Comparison of ENCODE assay signal across 25 cellular contexts in genomic region chr17:28978016-28978415, GRCh38. TPM values are rescaled to one million over a fixed set of nuclear protein-coding genes. Genes with fewer than 3 reads are reported as not detected.
A peak's percentile ranks its signal among the peaks of the same experiment; 100 is the strongest.
DNase-seq lines count a peak whose midpoint lies in the region; TF ChIP-seq lines count a peak whose summit lies in the region.
"Had no signal": no experiment of that assay in that cellular context is flagged by ENCODE, and none has a peak within 500 bp of the region (broad histone marks: within the 10 kb centered on the region; RNA-seq: fewer than 3 reads in every experiment).

No MANE protein-coding gene starts in this region.

- intact Hi-C loops in esophagus squamous epithelium (cut with DNase I) = no loop called here

- no peaks in the 10 kb centered on the region for H3K79me2 ChIP-seq in Loucy (ENCODE audit: insufficient read depth, low read length)

- H3K4me1 ChIP-seq in BLaER1 (peaks cover 84% of the 10 kb centered on the region), Loucy (ENCODE audit: insufficient read depth, low read length, poor library complexity, severe bottlenecking) (peaks cover 29% of the 10 kb centered on the region), esophagus squamous epithelium (peaks cover 0 to 15% (median 0%) of the 10 kb centered on the region in 3 donors)

- H3F3A ChIP-seq in Loucy (ENCODE audit: low read depth) = peaks cover 9% of the 10 kb centered on the region; the same call in 1 of the 2 replicates

- TF ChIP-seq CTCF in Loucy (conservative IDR thresholded peaks at IDR 0.05; ENCODE audit: low read length) = no peak
- no peak for TF ChIP-seq CTCF in nephron progenitor cell (IDR thresholded peaks at IDR 0.05)
- no peak for TF ChIP-seq CTCF in foreskin fibroblast (IDR thresholded peaks at IDR 0.05; ENCODE audit: low read depth, low read length)
- TF ChIP-seq CTCF in esophagus squamous epithelium (IDR thresholded peaks at IDR 0.05) = no peak

- no peaks in the 10 kb centered on the region for H3K36me3 Mint-ChIP-seq in nephron progenitor cell (ENCODE audit: low read depth)
- H3K36me3 Mint-ChIP-seq: CD8-positive, alpha-beta T cell; IgD-negative memory B cell had no signal

- no peak overlapping the region for H2AFZ ChIP-seq in Loucy (ENCODE audit: low read length)

- H3K27me3 Mint-ChIP-seq in nephron progenitor cell (ENCODE audit: low read depth, poor library complexity) = peaks cover 44% of the 10 kb centered on the region

- WGBS in esophagus squamous epithelium, 2 donors = 69 to 89% methylated on average over 4 to 5 of the region's 5 CpGs

- H3K4me2 ChIP-seq in BLaER1 (peak overlapping the region; percentile 83), Loucy (ENCODE audit: low read depth, low read length, poor library complexity, severe bottlenecking) (no peak overlapping the region)
- H3K4me2 ChIP-seq: KMS-11 had no signal

- peaks cover 12% of the 10 kb centered on the region for H3K4me1 Mint-ChIP-seq in nephron progenitor cell

- H3K27me3 ChIP-seq in BLaER1 = no peaks in the 10 kb centered on the region
- no peaks in the 10 kb centered on the region for H3K27me3 ChIP-seq in Loucy (ENCODE audit: insufficient read depth, low read length, poor library complexity, severe bottlenecking)
- H3K27me3 ChIP-seq in esophagus squamous epithelium = peaks cover 0 to 25% (median 0%) of the 10 kb centered on the region in 4 donors
- H3K27me3 ChIP-seq: SJSA1 had no signal

- no peaks in the 10 kb centered on the region for H4K20me1 ChIP-seq in BLaER1
- no peaks in the 10 kb centered on the region for H4K20me1 ChIP-seq in Loucy (ENCODE audit: insufficient read depth, low read length, poor library complexity, severe bottlenecking)

- DNase-seq in cerebellar cortex (ENCODE audit: low spot score) (peak; percentile 85), nephron progenitor cell (no peak), foreskin fibroblast (no peak), NCI-H1417 treated with DMSO at 0.1 percent for 48 hours (lab: John Stamatoyannopoulos, UW) (no peak), esophagus squamous epithelium (lab: John Stamatoyannopoulos, UW) (no peak)
- DNase-seq: CD8-positive, alpha-beta T cell; DMS 273 treated with DMSO at 0.1 percent for 48 hours; DMS79 treated with DMSO at 0.1 percent for 48 hours; NCI-H1048; NCI-H1694 treated with DMSO at 0.1 percent for 48 hours; NCI-H2081; NCI-H2171 treated with DMSO at 0.1 percent for 48 hours; NCI-H345; NCI-H510A treated with DMSO at 0.1 percent for 48 hours; PC-3; Right ventricle myocardium superior; RPMI8226 had no signal

- H3K4me3 ChIP-seq in BLaER1 = no peak overlapping the region
- no peak overlapping the region for H3K4me3 ChIP-seq in Loucy (ENCODE audit: low read length, poor library complexity, severe bottlenecking)
- no peak overlapping the region for H3K4me3 ChIP-seq in foreskin fibroblast (ENCODE audit: low read depth in 1 of 2, low read length in 2 of 2)
- H3K4me3 ChIP-seq in esophagus squamous epithelium = no peak overlapping the region
- H3K4me3 ChIP-seq: SJSA1 had no signal

- no peaks in the 10 kb centered on the region for H3K9me3 Mint-ChIP-seq in nephron progenitor cell
- H3K9me3 Mint-ChIP-seq: CD8-positive, alpha-beta T cell; IgD-negative memory B cell had no signal

- H3K9ac ChIP-seq in BLaER1 (no peak overlapping the region), Loucy (ENCODE audit: low read depth, low read length, poor library complexity, severe bottlenecking) (peak overlapping the region; percentile 25)
- H3K9ac ChIP-seq: KMS-11 had no signal

- no peaks in the 10 kb centered on the region for H3K9me3 ChIP-seq in BLaER1
- no peaks in the 10 kb centered on the region for H3K9me3 ChIP-seq in Loucy (ENCODE audit: insufficient read depth, low read depth, low read length)
- no peaks in the 10 kb centered on the region for H3K9me3 ChIP-seq in esophagus squamous epithelium
- H3K9me3 ChIP-seq: SJSA1 had no signal

- H3K4me3 Mint-ChIP-seq in nephron progenitor cell = no peak overlapping the region
- H3K4me3 Mint-ChIP-seq: CD8-positive, alpha-beta T cell; IgD-negative memory B cell had no signal

- peak overlapping the region; percentile 74 for H3K27ac ChIP-seq in BLaER1
- no peak overlapping the region for H3K27ac ChIP-seq in esophagus squamous epithelium
- H3K27ac ChIP-seq: C4-2B, HL-60, KMS-11, SJSA1 had no signal

- no peak for TF ChIP-seq POLR2A in esophagus squamous epithelium (IDR thresholded peaks at IDR 0.05)

- H3K9me2 ChIP-seq in Loucy (replicated peaks; ENCODE audit: low read depth, low read length) = no peaks in the 10 kb centered on the region

- H3K36me3 ChIP-seq in BLaER1 (no peaks in the 10 kb centered on the region), Loucy (ENCODE audit: insufficient read depth, low read length) (no peaks in the 10 kb centered on the region), esophagus squamous epithelium (no peaks in the 10 kb centered on the region)
- H3K36me3 ChIP-seq: SJSA1 had no signal

- H3K27ac Mint-ChIP-seq in nephron progenitor cell = peak overlapping the region; percentile 15

RNA-seq across cellular contexts. Expression of gene PHF12, which starts 26.7 kb away (rescaled TPM):
- 10 to 100 TPM; 13.0 to 35.6 (median 18.8) TPM for total RNA-seq in esophagus squamous epithelium

RNA-seq across cellular contexts. Expression of gene SEZ6, which starts 27.8 kb away (rescaled TPM):
- not detected for total RNA-seq in esophagus squamous epithelium
- total RNA-seq: H4, PC-3, Right ventricle myocardium superior, SJSA1 had no signal
